26 cellular contexts compared by ENCODE assay signal in the genomic region with DNA sequence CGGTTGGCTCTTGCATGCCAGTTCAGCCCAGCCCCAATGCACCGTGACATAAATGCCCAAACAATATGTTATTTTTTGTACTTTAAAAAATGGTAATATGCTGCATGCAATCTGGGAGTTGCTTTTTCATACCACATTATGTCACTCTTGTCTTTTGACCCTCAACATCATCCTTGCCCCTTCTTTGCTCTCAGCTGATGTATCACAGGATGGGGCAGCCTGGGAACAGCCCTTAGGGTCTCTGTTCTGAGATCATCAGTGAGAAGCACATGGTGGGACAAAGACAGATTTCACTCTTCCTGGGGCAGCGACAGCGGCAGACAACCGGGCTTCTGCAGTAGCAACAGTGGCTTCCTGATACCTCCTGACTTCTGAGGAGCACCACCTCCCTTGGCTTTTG.
"Had no signal": no experiment of that assay in that cellular context is flagged by ENCODE, and none has a peak within 500 bp of the region (broad histone marks: within the 10 kb centered on the region; RNA-seq: fewer than 3 reads in every experiment).

No MANE protein-coding gene starts in this region.

- H3K36me3 ChIP-seq: neutrophil, pancreas, prostate gland, right lobe of liver, sigmoid colon, stomach, thoracic aorta, thyroid gland, tibial nerve, upper lobe of right lung, uterus had no signal

- H3K4me1 Mint-ChIP-seq: naive thymus-derived CD4-positive, alpha-beta T cell; natural killer cell; nephron; stimulated activated effector memory CD8-positive, alpha-beta T cell treated with anti-CD3 and anti-CD28 coated beads, Interleukin-12 subunit alpha, Interleukin-12 subunit beta, amount 100 ng/mL, for 72 hours had no signal

- H3K9me3 Mint-ChIP-seq: natural killer cell; stimulated activated effector memory CD8-positive, alpha-beta T cell treated with anti-CD3 and anti-CD28 coated beads, Interleukin-12 subunit alpha, Interleukin-12 subunit beta, amount 100 ng/mL, for 72 hours had no signal

- H3K27ac ChIP-seq: neutrophil, pancreas, prostate gland, right lobe of liver, sigmoid colon, stomach, thoracic aorta, thyroid gland, tibial nerve, upper lobe of right lung, uterus had no signal

- DNase-seq: naive thymus-derived CD4-positive, alpha-beta T cell; natural killer cell; nucleus accumbens; pancreas; right cardiac atrium; right lobe of liver; sigmoid colon; small intestine; stimulated activated CD4-positive, alpha-beta T cell treated with anti-CD3 and anti-CD28 coated beads, Interleukin-15, amount 100 ng/mL, for 24 hours; stimulated activated CD4-positive, alpha-beta T cell treated with anti-CD3 and anti-CD28 coated beads, Interleukin-2, amount 100 ng/mL, for 24 hours; stimulated activated CD4-positive, alpha-beta T cell treated with anti-CD3 and anti-CD28 coated beads, Interleukin-2, amount 100 ng/mL, for 48 hours; stimulated activated CD4-positive, alpha-beta T cell treated with anti-CD3 and anti-CD28 coated beads, Interleukin-4, amount 100 ng/mL, for 24 hours; stimulated activated naive B cell treated with anti-CD40 and anti-IgM and Interleukin-4, amounts not matched to agents 10 μg/mL and 1 μg/mL and 100 μg/mL, for 72 hours; stimulated activated naive CD4-positive, alpha-beta T cell treated with Interleukin-2 at 50 U/mL for 16 hours; stomach; thyroid gland; upper lobe of right lung; uterus had no signal

- ATAC-seq: naive thymus-derived CD4-positive, alpha-beta T cell; natural killer cell; right cardiac atrium; right lobe of liver; stimulated activated effector memory CD8-positive, alpha-beta T cell treated with anti-CD3 and anti-CD28 coated beads, Interleukin-12 subunit alpha, Interleukin-12 subunit beta, amount 100 ng/mL, for 72 hours; stimulated activated naive B cell treated with anti-CD40 and anti-IgM and Interleukin-4, amounts not matched to agents 10 μg/mL and 1 μg/mL and 100 μg/mL, for 72 hours; upper lobe of right lung had no signal

- H3K9me3 ChIP-seq: neutrophil, pancreas, prostate gland, right lobe of liver, stomach, thoracic aorta, thyroid gland, upper lobe of right lung, uterus had no signal

- H3K4me3 Mint-ChIP-seq: naive thymus-derived CD4-positive, alpha-beta T cell; natural killer cell; nephron; stimulated activated effector memory CD8-positive, alpha-beta T cell treated with anti-CD3 and anti-CD28 coated beads, Interleukin-12 subunit alpha, Interleukin-12 subunit beta, amount 100 ng/mL, for 72 hours; stimulated activated naive B cell treated with anti-CD40 and anti-IgM and Interleukin-4, amounts not matched to agents 10 μg/mL and 1 μg/mL and 100 μg/mL, for 72 hours; stimulated activated naive CD8-positive, alpha-beta T cell treated with anti-CD3 and anti-CD28 coated beads, Interleukin-15, Interleukin-2, amounts not matched to agents 100 ng/mL and 50 ng/mL, for 24 hours; type B pancreatic cell had no signal

- H3K27ac Mint-ChIP-seq: naive thymus-derived CD4-positive, alpha-beta T cell; natural killer cell; nephron; stimulated activated effector memory CD8-positive, alpha-beta T cell treated with anti-CD3 and anti-CD28 coated beads, Interleukin-12 subunit alpha, Interleukin-12 subunit beta, amount 100 ng/mL, for 72 hours; stimulated activated naive B cell treated with anti-CD40 and anti-IgM and Interleukin-4, amounts not matched to agents 10 μg/mL and 1 μg/mL and 100 μg/mL, for 72 hours; stimulated activated naive CD8-positive, alpha-beta T cell treated with anti-CD3 and anti-CD28 coated beads, Interleukin-15, Interleukin-2, amounts not matched to agents 100 ng/mL and 50 ng/mL, for 24 hours; type B pancreatic cell had no signal

- H3K27me3 ChIP-seq: pancreas, right lobe of liver, stomach, thyroid gland, tibial nerve, upper lobe of right lung, uterus had no signal

- H3K4me1 ChIP-seq: pancreas, sigmoid colon, thyroid gland, tibial nerve, upper lobe of right lung, uterus had no signal

- H3K36me3 Mint-ChIP-seq: naive thymus-derived CD4-positive, alpha-beta T cell; natural killer cell; stimulated activated effector memory CD8-positive, alpha-beta T cell treated with anti-CD3 and anti-CD28 coated beads, Interleukin-12 subunit alpha, Interleukin-12 subunit beta, amount 100 ng/mL, for 72 hours; type B pancreatic cell had no signal

- H3K4me3 ChIP-seq: pancreas, prostate gland, right lobe of liver, sigmoid colon, stomach, thoracic aorta, thyroid gland, tibial nerve, upper lobe of right lung, uterus had no signal
